Comparison of ENCODE assay signal across 26 cellular contexts in genomic region chr2:86046985-86047384, GRCh38. TPM values are rescaled to one million over a fixed set of nuclear protein-coding genes. Genes with fewer than 3 reads are reported as not detected.
DNase-seq lines count a peak whose midpoint lies in the region; ATAC-seq and TF ChIP-seq lines count a peak whose summit lies in the region.
"Had no signal": no experiment of that assay in that cellular context is flagged by ENCODE, and none has a peak within 500 bp of the region (broad histone marks: within the 10 kb centered on the region; RNA-seq: fewer than 3 reads in every experiment).

No MANE protein-coding gene starts in this region.

- DNase-seq in activated naive CD8-positive, alpha-beta T cell treated with anti-CD3 and anti-CD28 coated beads, Interleukin-2, amount 10 ng/mL, durations not matched to agents 7 days and 5 days = peak; percentile 9
- no peak for DNase-seq in activated naive CD8-positive, alpha-beta T cell treated with anti-CD3 and anti-CD28 coated beads for 36 hours
- peak; percentile 67 for DNase-seq in LNCaP clone FGC (ENCODE audit: low read depth)
- DNase-seq in endothelial cell (ENCODE audit: low spot score) = no peak
- peak; percentile 47 for DNase-seq in sigmoid colon
- no peak for DNase-seq in NCI-H146 treated with DMSO at 0.1 percent for 48 hours (lab: John Stamatoyannopoulos, UW; ENCODE audit: unreplicated experiment)
- DNase-seq in medulla oblongata (ENCODE audit: extremely low spot score) = no peak
- DNase-seq: activated CD8-positive, alpha-beta memory T cell treated with anti-CD3 and anti-CD28 coated beads, Interleukin-2, amount 50 U/mL, for 4 hours; amniotic stem cell; DMS79 treated with DMSO at 0.1 percent for 48 hours; erythroblast; HCEC 1CT; heart right ventricle; natural killer cell; NCI-H1105 treated with DMSO at 0.1 percent for 48 hours; NCI-H2081 treated with DMSO at 0.1 percent for 48 hours; NCI-H446; NCI-H82; retina had no signal

- peaks cover 0 to 6% (median 2%) of the 10 kb centered on the region in 4 donors for H3K4me1 ChIP-seq in sigmoid colon
- H3K4me1 ChIP-seq: testis, vagina had no signal

- H3K9me3 Mint-ChIP-seq in activated naive CD8-positive, alpha-beta T cell treated with anti-CD3 and anti-CD28 coated beads, Interleukin-2, amount 10 ng/mL, durations not matched to agents 7 days and 5 days = no peaks in the 10 kb centered on the region
- no peaks in the 10 kb centered on the region for H3K9me3 Mint-ChIP-seq in activated naive CD8-positive, alpha-beta T cell treated with anti-CD3 and anti-CD28 coated beads for 36 hours
- H3K9me3 Mint-ChIP-seq in endothelial cell (ENCODE audit: unreplicated experiment) = no peaks in the 10 kb centered on the region
- H3K9me3 Mint-ChIP-seq: mesothelial cell of epicardium; natural killer cell; stimulated activated memory B cell treated with anti-CD40 and anti-IgM and Interleukin-4, amounts not matched to agents 10 μg/mL and 1 μg/mL and 100 μg/mL, for 72 hours had no signal

- H3K4me3 Mint-ChIP-seq in activated naive CD8-positive, alpha-beta T cell treated with anti-CD3 and anti-CD28 coated beads, Interleukin-2, amount 10 ng/mL, durations not matched to agents 7 days and 5 days = no peak overlapping the region
- H3K4me3 Mint-ChIP-seq in activated naive CD8-positive, alpha-beta T cell treated with anti-CD3 and anti-CD28 coated beads for 36 hours = no peak overlapping the region
- H3K4me3 Mint-ChIP-seq in endothelial cell (ENCODE audit: unreplicated experiment) = peak overlapping the region; percentile 56
- H3K4me3 Mint-ChIP-seq: mesothelial cell of epicardium; natural killer cell; stimulated activated memory B cell treated with anti-CD40 and anti-IgM and Interleukin-4, amounts not matched to agents 10 μg/mL and 1 μg/mL and 100 μg/mL, for 72 hours had no signal

- H3K27ac ChIP-seq in sigmoid colon = no peak overlapping the region
- H3K27ac ChIP-seq: BLaER1, heart right ventricle, testis, vagina had no signal

- H3K27me3 ChIP-seq in sigmoid colon = no peaks in the 10 kb centered on the region
- H3K27me3 ChIP-seq: BLaER1, heart right ventricle, testis, vagina had no signal

- H3K4me3 ChIP-seq in LNCaP clone FGC (ENCODE audit: low read depth, low read length) (no peak overlapping the region), sigmoid colon (no peak overlapping the region)
- H3K4me3 ChIP-seq: BLaER1, heart right ventricle, testis, vagina had no signal

- peaks cover 22% of the 10 kb centered on the region for H3K36me3 Mint-ChIP-seq in activated naive CD8-positive, alpha-beta T cell treated with anti-CD3 and anti-CD28 coated beads, Interleukin-2, amount 10 ng/mL, durations not matched to agents 7 days and 5 days
- H3K36me3 Mint-ChIP-seq in activated naive CD8-positive, alpha-beta T cell treated with anti-CD3 and anti-CD28 coated beads for 36 hours = peaks cover 38% of the 10 kb centered on the region
- H3K36me3 Mint-ChIP-seq in endothelial cell (ENCODE audit: low read depth, unreplicated experiment) = peaks cover 44% of the 10 kb centered on the region

- 94% methylated on average over 4 of the region's 4 CpGs for WGBS in sigmoid colon, 2 donors

- H3K4me1 Mint-ChIP-seq in activated naive CD8-positive, alpha-beta T cell treated with anti-CD3 and anti-CD28 coated beads, Interleukin-2, amount 10 ng/mL, durations not matched to agents 7 days and 5 days = no peaks in the 10 kb centered on the region
- peaks cover 4% of the 10 kb centered on the region for H3K4me1 Mint-ChIP-seq in activated naive CD8-positive, alpha-beta T cell treated with anti-CD3 and anti-CD28 coated beads for 36 hours
- peaks cover 35% of the 10 kb centered on the region for H3K4me1 Mint-ChIP-seq in endothelial cell (ENCODE audit: unreplicated experiment)
- H3K4me1 Mint-ChIP-seq: mesothelial cell of epicardium; stimulated activated memory B cell treated with anti-CD40 and anti-IgM and Interleukin-4, amounts not matched to agents 10 μg/mL and 1 μg/mL and 100 μg/mL, for 72 hours had no signal

- no peak overlapping the region for H3K27ac Mint-ChIP-seq in activated naive CD8-positive, alpha-beta T cell treated with anti-CD3 and anti-CD28 coated beads, Interleukin-2, amount 10 ng/mL, durations not matched to agents 7 days and 5 days
- no peak overlapping the region for H3K27ac Mint-ChIP-seq in activated naive CD8-positive, alpha-beta T cell treated with anti-CD3 and anti-CD28 coated beads for 36 hours
- H3K27ac Mint-ChIP-seq in endothelial cell (ENCODE audit: unreplicated experiment) = no peak overlapping the region
- H3K27ac Mint-ChIP-seq: mesothelial cell of epicardium; natural killer cell; stimulated activated memory B cell treated with anti-CD40 and anti-IgM and Interleukin-4, amounts not matched to agents 10 μg/mL and 1 μg/mL and 100 μg/mL, for 72 hours had no signal

- intact Hi-C loops in sigmoid colon (cut with DNase I) = no loop called here

- peaks cover 30 to 100% (median 66%) of the 10 kb centered on the region in 4 donors for H3K36me3 ChIP-seq in sigmoid colon

- H3K9me3 ChIP-seq in sigmoid colon = no peaks in the 10 kb centered on the region
- H3K9me3 ChIP-seq: BLaER1, heart right ventricle, testis, vagina had no signal

- TF ChIP-seq POLR2A in sigmoid colon (IDR thresholded peaks at IDR 0.05) = no peak

- no peak for TF ChIP-seq EP300 in sigmoid colon (IDR thresholded peaks at IDR 0.05)

- TF ChIP-seq CTCF in LNCaP clone FGC (IDR thresholded peaks at IDR 0.05; ENCODE audit: control insufficient read depth, extremely low read depth, insufficient read depth) = no peak
- no peak for TF ChIP-seq CTCF in endothelial cell (IDR thresholded peaks at IDR 0.05; ENCODE audit: unreplicated experiment)
- TF ChIP-seq CTCF in sigmoid colon (IDR thresholded peaks at IDR 0.05) = no peak

- POLR2A ChIA-PET in activated naive CD8-positive, alpha-beta T cell treated with anti-CD3 and anti-CD28 coated beads, Interleukin-2, amount 10 ng/mL, durations not matched to agents 7 days and 5 days (lab: Charles Lee) = interaction anchor here (1.1 kb wide), 1 partner anchor 59 kb away, joined by 3 read pairs; the partner anchor contains the start of genes POLR1A and PTCD3

- ATAC-seq in activated naive CD8-positive, alpha-beta T cell treated with anti-CD3 and anti-CD28 coated beads, Interleukin-2, amount 10 ng/mL, durations not matched to agents 7 days and 5 days (ENCODE audit: low read depth) = no peak
- ATAC-seq in HG03439 (IDR thresholded peaks at IDR 0.05; ENCODE audit: unreplicated experiment) = no peak
- ATAC-seq: heart right ventricle; HepG2; natural killer cell; stimulated activated memory B cell treated with anti-CD40 and anti-IgM and Interleukin-4, amounts not matched to agents 10 μg/mL and 1 μg/mL and 100 μg/mL, for 72 hours had no signal

- H3K27me3 Mint-ChIP-seq in activated naive CD8-positive, alpha-beta T cell treated with anti-CD3 and anti-CD28 coated beads, Interleukin-2, amount 10 ng/mL, durations not matched to agents 7 days and 5 days = no peaks in the 10 kb centered on the region
- no peaks in the 10 kb centered on the region for H3K27me3 Mint-ChIP-seq in activated naive CD8-positive, alpha-beta T cell treated with anti-CD3 and anti-CD28 coated beads for 36 hours
- H3K27me3 Mint-ChIP-seq in endothelial cell (ENCODE audit: unreplicated experiment) = peaks cover 10% of the 10 kb centered on the region
- H3K27me3 Mint-ChIP-seq: stimulated activated memory B cell treated with anti-CD40 and anti-IgM and Interleukin-4, amounts not matched to agents 10 μg/mL and 1 μg/mL and 100 μg/mL, for 72 hours had no signal

RNA-seq across cellular contexts. Expression of gene POLR1A, which starts 58.7 kb away (rescaled TPM):
- 10 to 100 TPM; 27.3 to 29.5 TPM for total RNA-seq in activated naive CD8-positive, alpha-beta T cell treated with anti-CD3 and anti-CD28 coated beads, Interleukin-2, amount 10 ng/mL, durations not matched to agents 7 days and 5 days
- total RNA-seq in activated naive CD8-positive, alpha-beta T cell treated with anti-CD3 and anti-CD28 coated beads for 36 hours = 10 to 100 TPM; 56.0 to 56.6 TPM
- total RNA-seq in endothelial cell (ENCODE audit: unreplicated experiment) = 30.4 TPM
- total RNA-seq in sigmoid colon = 10 to 100 TPM in 3 of 4 donors, 1 to 10 TPM in 1; 7.1 to 17.9 (median 12.7) TPM
- 10 to 100 TPM in 1 of 3 donors, 1 to 10 TPM in 2; 1.2 to 10.1 (median 2.3) TPM for polyA plus RNA-seq in sigmoid colon

RNA-seq across cellular contexts. Expression of gene PTCD3, which starts 59.0 kb away (rescaled TPM):
- total RNA-seq in activated naive CD8-positive, alpha-beta T cell treated with anti-CD3 and anti-CD28 coated beads, Interleukin-2, amount 10 ng/mL, durations not matched to agents 7 days and 5 days = 100 to 1,000 TPM; 157 TPM
- total RNA-seq in activated naive CD8-positive, alpha-beta T cell treated with anti-CD3 and anti-CD28 coated beads for 36 hours = 100 to 1,000 TPM; 161 to 162 TPM
- total RNA-seq in endothelial cell (ENCODE audit: unreplicated experiment) (80.9 TPM), sigmoid colon (10 to 100 TPM; 44.9 to 94.2 (median 58.7) TPM)
- polyA plus RNA-seq in sigmoid colon = 10 to 100 TPM in 2 of 3 donors, 1 to 10 TPM in 1; 7.8 to 31.8 (median 16.6) TPM

Comparison
In these comparisons a context has a peak if more than half of its experiments do, and no peak if none do; other contexts are left out.
1. DNase-seq: peak in activated naive CD8-positive, alpha-beta T cell treated with anti-CD3 and anti-CD28 coated beads, Interleukin-2, amount 10 ng/mL, durations not matched to agents 7 days and 5 days (single experiment), LNCaP clone FGC (single experiment) and sigmoid colon (single experiment); none in activated naive CD8-positive, alpha-beta T cell treated with anti-CD3 and anti-CD28 coated beads for 36 hours (single experiment), endothelial cell (single experiment), NCI-H146 treated with DMSO at 0.1 percent for 48 hours (single experiment) and medulla oblongata (single experiment).